9 cellular contexts compared by ENCODE assay signal in the genomic region with DNA sequence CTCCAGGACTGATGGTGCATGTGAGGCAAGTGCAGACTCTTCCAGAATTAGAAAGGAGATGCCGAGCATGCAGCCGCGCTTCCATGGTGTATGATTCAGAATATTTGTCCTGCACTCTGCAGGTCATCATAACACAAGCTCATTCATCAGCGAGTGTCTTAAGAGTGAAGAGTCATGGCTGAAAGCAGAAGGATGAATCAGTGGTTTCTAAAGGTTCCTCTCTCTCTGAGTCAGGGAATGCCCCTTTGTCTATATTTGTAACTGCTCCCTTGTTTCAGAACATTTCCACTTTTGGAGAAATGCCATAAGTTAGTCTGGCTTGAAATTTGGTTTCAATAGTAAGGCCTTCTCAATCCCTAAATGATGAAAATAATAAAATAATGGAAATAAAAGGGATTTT. TPM values are rescaled to one million over a fixed set of nuclear protein-coding genes. Genes with fewer than 3 reads are reported as not detected.
DNase-seq lines count a peak whose midpoint lies in the region; ATAC-seq, FAIRE-seq and TF ChIP-seq lines count a peak whose summit lies in the region.
"Had no signal": no experiment of that assay in that cellular context is flagged by ENCODE, and none has a peak within 500 bp of the region (broad histone marks: within the 10 kb centered on the region; RNA-seq: fewer than 3 reads in every experiment).

No MANE protein-coding gene starts in this region.

- H3K36me3 ChIP-seq in BJ (ENCODE audit: control insufficient read depth, insufficient read depth, low read length): no peaks in the 10 kb centered on the region
- no peaks in the 10 kb centered on the region for H3K36me3 ChIP-seq in bronchial epithelial cell (ENCODE audit: control insufficient read depth, insufficient read depth, low read length)
- H3K36me3 ChIP-seq in smooth muscle cell (ENCODE audit: low read depth): no peaks in the 10 kb centered on the region

- no peak overlapping the region for H3K4me2 ChIP-seq in smooth muscle cell

- no peaks in the 10 kb centered on the region for H4K20me1 ChIP-seq in smooth muscle cell (ENCODE audit: low read depth)

- 22% methylated on average over 4 of the region's 4 CpGs for WGBS in smooth muscle cell (ENCODE audit: low lambda C conversion rate)

- H3K27ac ChIP-seq in smooth muscle cell (ENCODE audit: low read depth): peak overlapping the region; percentile 76

- FAIRE-seq in bronchial epithelial cell (lab: Jason Lieb, UNC): peak; percentile 95
- FAIRE-seq: endometrium had no signal

- TF ChIP-seq CTCF in BJ (IDR thresholded peaks at IDR 0.05; ENCODE audit: insufficient read depth, low read depth, low read length) (no peak), bronchial epithelial cell (IDR thresholded peaks at IDR 0.05; ENCODE audit: insufficient read depth, low read length, severe bottlenecking) (no peak), smooth muscle cell (IDR thresholded peaks at IDR 0.05; ENCODE audit: borderline replicate concordance, insufficient read depth, poor library complexity, severe bottlenecking) (no peak)

- H2AFZ ChIP-seq in smooth muscle cell (ENCODE audit: low read depth): no peak overlapping the region

- H3K79me2 ChIP-seq in smooth muscle cell (ENCODE audit: low read depth): no peaks in the 10 kb centered on the region

- H3K27me3 ChIP-seq in BJ (ENCODE audit: control insufficient read depth, insufficient read depth, low read length): no peaks in the 10 kb centered on the region
- H3K27me3 ChIP-seq in bronchial epithelial cell (ENCODE audit: control insufficient read depth, insufficient read depth, low read length): peaks cover 1% of the 10 kb centered on the region
- no peaks in the 10 kb centered on the region for H3K27me3 ChIP-seq in smooth muscle cell (ENCODE audit: low read depth)

- H3F3A ChIP-seq in smooth muscle cell (ENCODE audit: low read depth): no peaks in the 10 kb centered on the region

- DNase-seq in BJ (ENCODE audit: low read depth) (peak; percentile 89), bronchial epithelial cell (ENCODE audit: low read depth) (peak; percentile 99), smooth muscle cell (lab: John Stamatoyannopoulos, UW; ENCODE audit: unreplicated experiment) (no peak), NCI-H2107 treated with DMSO at 0.1 percent for 48 hours (lab: John Stamatoyannopoulos, UW; ENCODE audit: unreplicated experiment) (no peak), LoVo (ENCODE audit: low spot score) (no peak), T-helper 2 cell (no peak)

- POLR2A ChIA-PET in BJ (lab: Charles Lee): no interaction called here

- H3K4me3 ChIP-seq in BJ (ENCODE audit: low read depth, low read length): no peak overlapping the region
- no peak overlapping the region for H3K4me3 ChIP-seq in bronchial epithelial cell (ENCODE audit: low read depth, low read length)
- no peak overlapping the region for H3K4me3 ChIP-seq in smooth muscle cell

- H3K9me3 ChIP-seq in smooth muscle cell (replicated peaks; ENCODE audit: low read depth): no peaks in the 10 kb centered on the region

- no peak overlapping the region for H3K9ac ChIP-seq in smooth muscle cell (ENCODE audit: low read depth)

- no peaks in the 10 kb centered on the region for H3K4me1 ChIP-seq in smooth muscle cell (ENCODE audit: low read depth)

- CTCF ChIA-PET in BJ (lab: Yijun Ruan, JAX): interaction anchor here (0.6 kb wide), 1 partner anchor 89 kb away, joined by 3 read pairs; no protein-coding TSS in a partner anchor

- ATAC-seq in GM19452 (IDR thresholded peaks at IDR 0.05; ENCODE audit: unreplicated experiment) (peak; percentile 80), HG03442 (IDR thresholded peaks at IDR 0.05; ENCODE audit: unreplicated experiment) (peak; percentile 98)

RNA-seq across cellular contexts. Expression of gene HECW1, which starts 52.3 kb away (rescaled TPM):
- polyA plus RNA-seq in BJ (2011; rRNA removed): 2.1 and 2.9 TPM in 2 replicates
- polyA minus RNA-seq in BJ (2011; rRNA and poly(A)+ RNA removed): 4.9 and 7.6 TPM in 2 replicates
- under 0.01 TPM in 1 of 2 replicates, not detected in the other for total RNA-seq in bronchial epithelial cell
- 0.09 and 0.85 TPM in 2 replicates for total RNA-seq in smooth muscle cell
- polyA plus RNA-seq in smooth muscle cell: 0.49 TPM in 1 of 2 replicates, not detected in the other

Comparison
In these comparisons a context has a peak if more than half of its experiments do, and no peak if none do; other contexts are left out.
1. DNase-seq: peak in BJ (single experiment) and bronchial epithelial cell (single experiment); none in smooth muscle cell (single experiment), NCI-H2107 treated with DMSO at 0.1 percent for 48 hours (single experiment), LoVo (single experiment) and T-helper 2 cell (0 of 5).